Comparison of ENCODE assay signal across 8 cellular contexts in genomic region chr1:161132410-161133219, GRCh38. TPM values are rescaled to one million over a fixed set of nuclear protein-coding genes. Genes with fewer than 3 reads are reported as not detected.
DNase-seq lines count a peak whose midpoint lies in the region; ATAC-seq and TF ChIP-seq lines count a peak whose summit lies in the region.

DEDD (minus strand) TSS chr1:161132667; CDS start chr1:161124462, 8,205 bp downstream.

- no peaks in the 10 kb centered on the region for H3K27me3 Mint-ChIP-seq in activated CD8-positive, alpha-beta memory T cell treated with anti-CD3 and anti-CD28 coated beads, Interleukin-2, amount 10 ng/mL, durations not matched to agents 7 days and 5 days
- H3K27me3 Mint-ChIP-seq in endodermal cell (ENCODE audit: insufficient read depth) = no peaks in the 10 kb centered on the region

- H3K9ac ChIP-seq in NT2/D1 (ENCODE audit: insufficient read length, low read depth) (peak within 1 kb of the TSS; percentile 92), endodermal cell (ENCODE audit: extremely low read depth, low read length, poor library complexity, severe bottlenecking) (peak within 1 kb of the TSS; percentile 86)

- peak within 1 kb of the TSS; percentile 81 for H3K4me3 ChIP-seq in NT2/D1 (ENCODE audit: insufficient read length, low read depth)
- H3K4me3 ChIP-seq in endodermal cell (ENCODE audit: low read length) = peak within 1 kb of the TSS; percentile 95

- CTCF ChIA-PET in activated CD8-positive, alpha-beta memory T cell treated with anti-CD3 and anti-CD28 coated beads, Interleukin-2, amount 10 ng/mL, durations not matched to agents 7 days and 5 days (lab: Charles Lee) = interaction anchor here (0.7 to 2.7 kb wide), 17 partner anchors 8 to 451 kb away, joined by 3 to 21 read pairs (median 4); partner anchors contain the start of genes KLHDC9, NIT1, PFDN2 and PPOX

- peaks cover 35% of the 10 kb centered on the region for H3K4me1 Mint-ChIP-seq in activated CD8-positive, alpha-beta memory T cell treated with anti-CD3 and anti-CD28 coated beads, Interleukin-2, amount 10 ng/mL, durations not matched to agents 7 days and 5 days
- peaks cover 20% of the 10 kb centered on the region for H3K4me1 Mint-ChIP-seq in endodermal cell

- H3K9me3 ChIP-seq in NT2/D1 (ENCODE audit: insufficient read depth, low read length) (no peaks in the 10 kb centered on the region), endodermal cell (ENCODE audit: control insufficient read depth, low read length) (no peaks in the 10 kb centered on the region)

- no peaks in the 10 kb centered on the region for H3K4me1 ChIP-seq in NT2/D1 (ENCODE audit: insufficient read depth, insufficient read length)
- H3K4me1 ChIP-seq in endodermal cell (ENCODE audit: control insufficient read depth, insufficient read depth, low read length) = no peaks in the 10 kb centered on the region

- no peaks in the 10 kb centered on the region for H3K9me3 Mint-ChIP-seq in activated CD8-positive, alpha-beta memory T cell treated with anti-CD3 and anti-CD28 coated beads, Interleukin-2, amount 10 ng/mL, durations not matched to agents 7 days and 5 days (ENCODE audit: low read depth)
- H3K9me3 Mint-ChIP-seq in endodermal cell = no peaks in the 10 kb centered on the region

- no peak within 1 kb of the TSS for H3K27ac Mint-ChIP-seq in activated CD8-positive, alpha-beta memory T cell treated with anti-CD3 and anti-CD28 coated beads, Interleukin-2, amount 10 ng/mL, durations not matched to agents 7 days and 5 days
- H3K27ac Mint-ChIP-seq in endodermal cell = peak within 1 kb of the TSS; percentile 91

- H3K27ac ChIP-seq in endodermal cell (ENCODE audit: low read depth, low read length) = peak within 1 kb of the TSS; percentile 90

- 0% methylated on average over 13 to 68 of the region's 68 CpGs for WGBS in endodermal cell (ENCODE audit: insufficient coverage in 1 of 2, insufficient read length in 1 of 2), 2 experiments

- in situ Hi-C loops in Caki2 (cut with HindIII; ENCODE audit: low pct_unique_long_range_greater_than_20kb, low sequenced_read_pairs) = no loop called here

- H3K27me3 ChIP-seq in NT2/D1 (ENCODE audit: insufficient read depth, insufficient read length) (no peaks in the 10 kb centered on the region), endodermal cell (ENCODE audit: control insufficient read depth, insufficient read depth, low read length, poor library complexity, severe bottlenecking) (no peaks in the 10 kb centered on the region)

- ATAC-seq in GM21381 (IDR thresholded peaks at IDR 0.05; ENCODE audit: unreplicated experiment) = peak; percentile 86
- ATAC-seq in activated CD8-positive, alpha-beta memory T cell treated with anti-CD3 and anti-CD28 coated beads, Interleukin-2, amount 10 ng/mL, durations not matched to agents 7 days and 5 days = peak; percentile 95

- DNase-seq in Caki2 (ENCODE audit: low read depth) (peak; percentile 97), HUDEP-2 (lab: John Stamatoyannopoulos, UW; ENCODE audit: unreplicated experiment in 76 of 76) (peak; percentile 23 to 97 (median 90)), NT2/D1 (ENCODE audit: low read depth, low spot score) (peak; percentile 96), endodermal cell (peak; percentile 97), mesenteric fat pad (ENCODE audit: low spot score) (peak; percentile 97)
- peak; percentile 95 for DNase-seq in activated CD8-positive, alpha-beta memory T cell treated with anti-CD3 and anti-CD28 coated beads, Interleukin-2, amount 10 ng/mL, durations not matched to agents 7 days and 5 days
- DNase-seq in stimulated activated CD8-positive, alpha-beta memory T cell treated with anti-CD3 and anti-CD28 coated beads, Interleukin-15, amount 100 ng/mL, for 4 hours (ENCODE audit: low read depth in 2 of 2) = peak; percentile 81 to 88

- H3K36me3 ChIP-seq in NT2/D1 (ENCODE audit: insufficient read depth, insufficient read length, low read length) (peaks cover 63% of the 10 kb centered on the region), endodermal cell (ENCODE audit: control insufficient read depth, insufficient read depth, low read length) (peaks cover 28% of the 10 kb centered on the region)

- H3K4me3 Mint-ChIP-seq in activated CD8-positive, alpha-beta memory T cell treated with anti-CD3 and anti-CD28 coated beads, Interleukin-2, amount 10 ng/mL, durations not matched to agents 7 days and 5 days = no peak within 1 kb of the TSS
- H3K4me3 Mint-ChIP-seq in endodermal cell = no peak within 1 kb of the TSS

- TF ChIP-seq CTCF in endodermal cell (conservative IDR thresholded peaks at IDR 0.05) = peak; percentile 33

- peaks cover 26% of the 10 kb centered on the region for H3K36me3 Mint-ChIP-seq in activated CD8-positive, alpha-beta memory T cell treated with anti-CD3 and anti-CD28 coated beads, Interleukin-2, amount 10 ng/mL, durations not matched to agents 7 days and 5 days
- peaks cover 24% of the 10 kb centered on the region for H3K36me3 Mint-ChIP-seq in endodermal cell (ENCODE audit: low read depth)

RNA-seq across cellular contexts. Expression of gene DEDD, which starts in this region (rescaled TPM):
- total RNA-seq in Caki2 (2014; rRNA removed; shearing (Covaris generic); ENCODE audit: low replicate concordance) = 17.4 and 39.5 TPM in 2 replicates
- total RNA-seq in activated CD8-positive, alpha-beta memory T cell treated with anti-CD3 and anti-CD28 coated beads, Interleukin-2, amount 10 ng/mL, durations not matched to agents 7 days and 5 days = 10 to 100 TPM; 37.1 to 40.6 TPM
- total RNA-seq in endodermal cell (10 to 100 TPM; 34.2 to 39.8 TPM), mesenteric fat pad (61.9 TPM)
- 35.4 TPM for polyA plus RNA-seq in endodermal cell (2013, experiment 1 of 2)
- polyA plus RNA-seq in endodermal cell (2013, experiment 2 of 2) = 30.3 TPM

Comparison
In these comparisons a context has a peak if more than half of its experiments do, and no peak if none do; other contexts are left out.
1. Peak in every context shown above with its lines: DNase-seq, ATAC-seq, H3K4me3 ChIP-seq and H3K27ac ChIP-seq.